Comparison of ENCODE assay signal across 12 cellular contexts in the genomic region with DNA sequence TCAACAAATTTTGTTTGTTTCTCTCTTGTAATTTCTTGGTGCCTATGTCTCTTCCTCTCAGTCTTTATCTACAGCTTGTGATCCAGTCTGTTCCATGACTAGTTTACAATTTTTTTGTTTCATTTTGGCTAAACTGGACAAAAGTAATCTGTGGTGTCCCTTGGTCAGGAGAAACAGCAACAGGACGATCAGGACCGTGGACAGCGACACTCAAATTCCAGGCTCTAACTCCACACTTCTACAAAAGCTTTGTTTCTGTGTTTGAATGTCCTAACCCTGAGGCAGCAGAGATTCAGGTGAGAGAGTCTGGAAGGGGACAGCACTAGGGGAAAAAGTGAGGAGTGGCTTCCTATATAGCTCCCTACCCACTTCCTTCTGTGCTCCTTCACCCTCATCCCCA.
DNase-seq lines count a peak whose midpoint lies in the region; ATAC-seq and TF ChIP-seq lines count a peak whose summit lies in the region.
"Had no signal": no experiment of that assay in that cellular context is flagged by ENCODE, and none has a peak within 500 bp of the region (broad histone marks: within the 10 kb centered on the region; RNA-seq: fewer than 3 reads in every experiment).

No MANE protein-coding gene starts in this region.

- no peak for ATAC-seq in activated naive CD8-positive, alpha-beta T cell treated with anti-CD3 and anti-CD28 coated beads, Interleukin-2, amount 50 U/mL, for 24 hours
- ATAC-seq in GM21576 (IDR thresholded peaks at IDR 0.05; ENCODE audit: unreplicated experiment): no peak

- H3K79me2 ChIP-seq in OCI-LY7 (ENCODE audit: insufficient read depth, low read depth, low read length): no peaks in the 10 kb centered on the region

- CTCF ChIA-PET in Caco-2 (lab: Charles Lee): interaction anchor here (0.6 kb wide), 1 partner anchor 16 kb away, joined by 3 read pairs; no protein-coding TSS in a partner anchor
- CTCF ChIA-PET in HEK293 (lab: Yijun Ruan, JAX): interaction anchor here (0.6 kb wide), 1 partner anchor 1044 kb away, joined by 3 read pairs; no protein-coding TSS in a partner anchor
- CTCF ChIA-PET in OCI-LY7 (lab: Charles Lee; ENCODE audit: unreplicated experiment): interaction anchor here (0.5 kb wide), 1 partner anchor 279 kb away, joined by 3 read pairs; no protein-coding TSS in a partner anchor

- H3K27ac ChIP-seq in HEK293 (ENCODE audit: extremely low read depth, low read depth, low read length): no peak overlapping the region
- H3K27ac ChIP-seq in OCI-LY7 (ENCODE audit: low read depth, low read length, poor library complexity, severe bottlenecking): no peak overlapping the region
- H3K27ac ChIP-seq: tibial artery had no signal

- H3K27me3 Mint-ChIP-seq in Caco-2 (ENCODE audit: insufficient read depth, unreplicated experiment) (no peaks in the 10 kb centered on the region), type B pancreatic cell (peaks cover 3% of the 10 kb centered on the region)
- no peaks in the 10 kb centered on the region for H3K27me3 Mint-ChIP-seq in activated naive CD8-positive, alpha-beta T cell treated with anti-CD3 and anti-CD28 coated beads, Interleukin-2, amount 50 U/mL, for 24 hours
- H3K27me3 Mint-ChIP-seq: activated naive CD8-positive, alpha-beta T cell treated with anti-CD3 and anti-CD28 coated beads, Interleukin-2, amount 10 ng/mL, durations not matched to agents 7 days and 5 days had no signal

- H3K4me3 Mint-ChIP-seq in Caco-2 (ENCODE audit: unreplicated experiment) (no peak overlapping the region), type B pancreatic cell (no peak overlapping the region)
- no peak overlapping the region for H3K4me3 Mint-ChIP-seq in activated naive CD8-positive, alpha-beta T cell treated with anti-CD3 and anti-CD28 coated beads, Interleukin-2, amount 50 U/mL, for 24 hours
- H3K4me3 Mint-ChIP-seq: activated naive CD8-positive, alpha-beta T cell treated with anti-CD3 and anti-CD28 coated beads, Interleukin-2, amount 10 ng/mL, durations not matched to agents 7 days and 5 days had no signal

- no peaks in the 10 kb centered on the region for H3K27me3 ChIP-seq in Caco-2 (replicated peaks; ENCODE audit: control insufficient read depth, insufficient read depth, low read length)
- H3K27me3 ChIP-seq: tibial artery had no signal

- no peaks in the 10 kb centered on the region for H3K4me1 ChIP-seq in Caco-2
- no peaks in the 10 kb centered on the region for H3K4me1 ChIP-seq in HEK293 (ENCODE audit: control insufficient read depth, insufficient read depth, low read length)
- no peaks in the 10 kb centered on the region for H3K4me1 ChIP-seq in OCI-LY7 (ENCODE audit: insufficient read depth, low read length, poor library complexity, severe bottlenecking)
- H3K4me1 ChIP-seq: tibial artery had no signal

- peak; percentile 54 to 67 for DNase-seq in Caco-2
- DNase-seq in activated naive CD8-positive, alpha-beta T cell treated with anti-CD3 and anti-CD28 coated beads, Interleukin-2, amount 50 U/mL, for 24 hours: peak; percentile 2
- peak; percentile 4 for DNase-seq in kidney glomerular epithelial cell (lab: John Stamatoyannopoulos, UW)
- DNase-seq in type B pancreatic cell (ENCODE audit: extremely low spot score, unreplicated experiment): no peak
- no peak for DNase-seq in hippocampal formation (lab: John Stamatoyannopoulos, UW)
- no peak for DNase-seq in OCI-LY7 (ENCODE audit: low spot score)
- DNase-seq: activated naive CD8-positive, alpha-beta T cell treated with anti-CD3 and anti-CD28 coated beads, Interleukin-2, amount 10 ng/mL, durations not matched to agents 7 days and 5 days; GOT3; SW 1271; tibial artery had no signal

- H3K4me3 ChIP-seq in Caco-2 (ENCODE audit: low read depth, low read length): no peak overlapping the region
- H3K4me3 ChIP-seq in HEK293 (ENCODE audit: low read depth, low read length): no peak overlapping the region
- no peak overlapping the region for H3K4me3 ChIP-seq in OCI-LY7 (ENCODE audit: low read depth, low read length, poor library complexity, severe bottlenecking)
- H3K4me3 ChIP-seq: tibial artery had no signal

- H2AFZ ChIP-seq in OCI-LY7 (ENCODE audit: low read length): no peak overlapping the region

- BruUV-seq in Caco-2 (replicated peaks; lab: Mats Ljungman, UMichigan): no TSS peak
- BruUV-seq in OCI-LY7 (replicated peaks; lab: Mats Ljungman, UMichigan): no TSS peak

- H3K36me3 Mint-ChIP-seq in Caco-2 (ENCODE audit: insufficient read depth, unreplicated experiment): no peaks in the 10 kb centered on the region
- no peaks in the 10 kb centered on the region for H3K36me3 Mint-ChIP-seq in activated naive CD8-positive, alpha-beta T cell treated with anti-CD3 and anti-CD28 coated beads, Interleukin-2, amount 50 U/mL, for 24 hours (ENCODE audit: low read depth)
- no peaks in the 10 kb centered on the region for H3K36me3 Mint-ChIP-seq in type B pancreatic cell
- H3K36me3 Mint-ChIP-seq: activated naive CD8-positive, alpha-beta T cell treated with anti-CD3 and anti-CD28 coated beads, Interleukin-2, amount 10 ng/mL, durations not matched to agents 7 days and 5 days had no signal

- no peaks in the 10 kb centered on the region for H3K9me2 ChIP-seq in OCI-LY7 (ENCODE audit: insufficient read depth, low read length)

- H4K20me1 ChIP-seq in OCI-LY7 (ENCODE audit: insufficient read depth, low read length): no peaks in the 10 kb centered on the region

- no peaks in the 10 kb centered on the region for H3K9me3 ChIP-seq in Caco-2
- H3K9me3 ChIP-seq in HEK293 (ENCODE audit: control insufficient read depth, insufficient read depth, low read depth, low read length): no peaks in the 10 kb centered on the region
- H3K9me3 ChIP-seq in OCI-LY7 (ENCODE audit: low read length): no peaks in the 10 kb centered on the region

- no peak overlapping the region for H3K27ac Mint-ChIP-seq in Caco-2 (ENCODE audit: unreplicated experiment)
- no peak overlapping the region for H3K27ac Mint-ChIP-seq in activated naive CD8-positive, alpha-beta T cell treated with anti-CD3 and anti-CD28 coated beads, Interleukin-2, amount 50 U/mL, for 24 hours
- H3K27ac Mint-ChIP-seq in type B pancreatic cell: no peak overlapping the region
- H3K27ac Mint-ChIP-seq: activated naive CD8-positive, alpha-beta T cell treated with anti-CD3 and anti-CD28 coated beads, Interleukin-2, amount 10 ng/mL, durations not matched to agents 7 days and 5 days had no signal

- H3K4me1 Mint-ChIP-seq in Caco-2 (ENCODE audit: low read depth, unreplicated experiment): no peaks in the 10 kb centered on the region
- no peaks in the 10 kb centered on the region for H3K4me1 Mint-ChIP-seq in activated naive CD8-positive, alpha-beta T cell treated with anti-CD3 and anti-CD28 coated beads, Interleukin-2, amount 50 U/mL, for 24 hours
- H3K4me1 Mint-ChIP-seq in type B pancreatic cell (ENCODE audit: unreplicated experiment): no peaks in the 10 kb centered on the region
- H3K4me1 Mint-ChIP-seq: activated naive CD8-positive, alpha-beta T cell treated with anti-CD3 and anti-CD28 coated beads, Interleukin-2, amount 10 ng/mL, durations not matched to agents 7 days and 5 days had no signal

- POLR2A ChIA-PET in Caco-2 (lab: Charles Lee): no interaction called here
- POLR2A ChIA-PET in HEK293 (lab: Yijun Ruan, JAX): no interaction called here
- POLR2A ChIA-PET in OCI-LY7 (lab: Charles Lee): interaction anchor here (0.8 kb wide), 1 partner anchor 122 kb away, joined by 4 read pairs; no protein-coding TSS in a partner anchor

- H3K36me3 ChIP-seq in Caco-2 (ENCODE audit: control insufficient read depth, insufficient read depth, low read length) (no peaks in the 10 kb centered on the region), HEK293 (ENCODE audit: control insufficient read depth in 2 of 2, insufficient read depth in 1 of 2, low read length in 2 of 2) (no peaks in the 10 kb centered on the region), OCI-LY7 (ENCODE audit: insufficient read depth, low read length) (no peaks in the 10 kb centered on the region)
- H3K36me3 ChIP-seq: tibial artery had no signal

- TF ChIP-seq CTCF in Caco-2 (IDR thresholded peaks at IDR 0.05; ENCODE audit: insufficient read depth in 1 of 2, low read depth in 1 of 2, low read length in 1 of 2, severe bottlenecking in 1 of 2, unreplicated experiment in 1 of 2) (no peak), HEK293 (tag by site-specific recombination; IDR thresholded peaks at IDR 0.05) (no peak), type B pancreatic cell (conservative IDR thresholded peaks at IDR 0.05) (no peak), OCI-LY7 (conservative IDR thresholded peaks at IDR 0.05; ENCODE audit: low read length) (no peak)

- H3K9me3 Mint-ChIP-seq in Caco-2 (ENCODE audit: unreplicated experiment) (peaks cover 2% of the 10 kb centered on the region), type B pancreatic cell (no peaks in the 10 kb centered on the region)
- peaks cover 12% of the 10 kb centered on the region for H3K9me3 Mint-ChIP-seq in activated naive CD8-positive, alpha-beta T cell treated with anti-CD3 and anti-CD28 coated beads, Interleukin-2, amount 50 U/mL, for 24 hours

- no peak overlapping the region for H3K4me2 ChIP-seq in OCI-LY7 (ENCODE audit: low read length)

- intact Hi-C loops in Caco-2 (cut with micrococcal nuclease; ENCODE audit: unreplicated experiment) (loop anchor here (1.0 to 5.0 kb wide), 2 partner anchors 8 to 38 kb away; no protein-coding TSS in a partner anchor), OCI-LY7 (cut with micrococcal nuclease; ENCODE audit: unreplicated experiment) (no loop called here)

TF ChIP-seq in HEK293, 187 proteins besides CTCF, POLR2A, EP300 and RAD21 (continues in another document):
- TF ChIP-seq BCL11B (tag by site-specific recombination; IDR thresholded peaks at IDR 0.05; ENCODE audit: low read depth) (no peak), ZNF2 (tag by site-specific recombination; IDR thresholded peaks at IDR 0.05) (no peak), ZNF223 (tag by site-specific recombination; IDR thresholded peaks at IDR 0.05) (no peak), ZBTB48 (tag by site-specific recombination; IDR thresholded peaks at IDR 0.05) (no peak), TRIM28 (IDR thresholded peaks at IDR 0.05; ENCODE audit: borderline replicate concordance, low read length) (no peak)
- TF ChIP-seq, protein P1, sequence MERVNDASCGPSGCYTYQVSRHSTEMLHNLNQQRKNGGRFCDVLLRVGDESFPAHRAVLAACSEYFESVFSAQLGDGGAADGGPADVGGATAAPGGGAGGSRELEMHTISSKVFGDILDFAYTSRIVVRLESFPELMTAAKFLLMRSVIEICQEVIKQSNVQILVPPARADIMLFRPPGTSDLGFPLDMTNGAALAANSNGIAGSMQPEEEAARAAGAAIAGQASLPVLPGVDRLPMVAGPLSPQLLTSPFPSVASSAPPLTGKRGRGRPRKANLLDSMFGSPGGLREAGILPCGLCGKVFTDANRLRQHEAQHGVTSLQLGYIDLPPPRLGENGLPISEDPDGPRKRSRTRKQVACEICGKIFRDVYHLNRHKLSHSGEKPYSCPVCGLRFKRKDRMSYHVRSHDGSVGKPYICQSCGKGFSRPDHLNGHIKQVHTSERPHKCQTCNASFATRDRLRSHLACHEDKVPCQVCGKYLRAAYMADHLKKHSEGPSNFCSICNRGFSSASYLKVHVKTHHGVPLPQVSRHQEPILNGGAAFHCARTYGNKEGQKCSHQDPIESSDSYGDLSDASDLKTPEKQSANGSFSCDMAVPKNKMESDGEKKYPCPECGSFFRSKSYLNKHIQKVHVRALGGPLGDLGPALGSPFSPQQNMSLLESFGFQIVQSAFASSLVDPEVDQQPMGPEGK (tag by site-specific recombination; IDR thresholded peaks at IDR 0.05): no peak

Comparison
In these comparisons a context has a peak if more than half of its experiments do, and no peak if none do; other contexts are left out.
1. DNase-seq: peak in Caco-2 (2 of 2), activated naive CD8-positive, alpha-beta T cell treated with anti-CD3 and anti-CD28 coated beads, Interleukin-2, amount 50 U/mL, for 24 hours (single experiment) and kidney glomerular epithelial cell (single experiment); none in type B pancreatic cell (single experiment), hippocampal formation (0 of 2) and OCI-LY7 (single experiment).